16 cellular contexts compared by ENCODE assay signal in genomic region chrX:28550331-28550872, GRCh38. TPM values are rescaled to one million over a fixed set of nuclear protein-coding genes. Genes with fewer than 3 reads are reported as not detected.
DNase-seq lines count a peak whose midpoint lies in the region; ATAC-seq and TF ChIP-seq lines count a peak whose summit lies in the region.
"Had no signal": no experiment of that assay in that cellular context is flagged by ENCODE, and none has a peak within 500 bp of the region (broad histone marks: within the 10 kb centered on the region; RNA-seq: fewer than 3 reads in every experiment).

No MANE protein-coding gene starts in this region.

- H3K79me2 ChIP-seq in Loucy (ENCODE audit: insufficient read depth, low read length): no peaks in the 10 kb centered on the region

- H3K9me3 ChIP-seq in Loucy (ENCODE audit: insufficient read depth, low read depth, low read length): no peaks in the 10 kb centered on the region

- no peak for DNase-seq in neural crest cell (ENCODE audit: low read depth, low spot score)
- no peak for DNase-seq in ureter (ENCODE audit: low spot score)
- no peak for DNase-seq in ecto neural progenitor cell (ENCODE audit: low spot score)
- no peak for DNase-seq in amniotic stem cell (lab: John Stamatoyannopoulos, UW)
- DNase-seq: AML-193; CD4-positive, CD25-positive, alpha-beta regulatory T cell; DMS79 treated with DMSO at 0.1 percent for 48 hours; Kasumi-1; MV-4-11; NCI-H2107; NCI-H748 treated with DMSO at 0.1 percent for 48 hours; SHP77 had no signal

- no peaks in the 10 kb centered on the region for H3K27me3 Mint-ChIP-seq in neural crest cell (ENCODE audit: low read depth)
- H3K27me3 Mint-ChIP-seq: CD4-positive, CD25-positive, alpha-beta regulatory T cell had no signal

- H3K27ac Mint-ChIP-seq in neural crest cell (ENCODE audit: unreplicated experiment): no peak overlapping the region
- H3K27ac Mint-ChIP-seq: CD4-positive, CD25-positive, alpha-beta regulatory T cell had no signal

- no peak overlapping the region for H3K9ac ChIP-seq in Loucy (ENCODE audit: low read depth, low read length, poor library complexity, severe bottlenecking)

- H3K4me2 ChIP-seq in Loucy (ENCODE audit: low read depth, low read length, poor library complexity, severe bottlenecking): no peak overlapping the region

- H3K4me1 ChIP-seq in Loucy (ENCODE audit: insufficient read depth, low read length, poor library complexity, severe bottlenecking): no peaks in the 10 kb centered on the region

- H3K9me3 Mint-ChIP-seq in neural crest cell: peaks cover 2% of the 10 kb centered on the region

- H3K4me3 Mint-ChIP-seq in neural crest cell: no peak overlapping the region
- H3K4me3 Mint-ChIP-seq: CD4-positive, CD25-positive, alpha-beta regulatory T cell had no signal

- H3F3A ChIP-seq in Loucy (ENCODE audit: low read depth): no peaks in the 10 kb centered on the region

- H3K36me3 ChIP-seq in Loucy (ENCODE audit: insufficient read depth, low read length): no peaks in the 10 kb centered on the region

- TF ChIP-seq CTCF in GM12873 (IDR thresholded peaks at IDR 0.05; ENCODE audit: insufficient read depth, low read depth, low read length, missing control alignments) (peak; percentile 30), Loucy (conservative IDR thresholded peaks at IDR 0.05; ENCODE audit: low read length) (0 out of 2 replicates have a peak, but pooled peaks have one; percentile 10), neural crest cell (conservative IDR thresholded peaks at IDR 0.05) (peak; percentile 39)

- H4K20me1 ChIP-seq in Loucy (ENCODE audit: insufficient read depth, low read length, poor library complexity, severe bottlenecking): no peaks in the 10 kb centered on the region

- no peaks in the 10 kb centered on the region for H3K4me1 Mint-ChIP-seq in neural crest cell
- H3K4me1 Mint-ChIP-seq: CD4-positive, CD25-positive, alpha-beta regulatory T cell had no signal

- H3K36me3 Mint-ChIP-seq in neural crest cell (ENCODE audit: low read depth): no peaks in the 10 kb centered on the region
- H3K36me3 Mint-ChIP-seq: CD4-positive, CD25-positive, alpha-beta regulatory T cell had no signal

- H3K27me3 ChIP-seq in Loucy (ENCODE audit: insufficient read depth, low read length, poor library complexity, severe bottlenecking): no peaks in the 10 kb centered on the region

- no peak overlapping the region for H3K4me3 ChIP-seq in Loucy (ENCODE audit: low read length, poor library complexity, severe bottlenecking)

- H2AFZ ChIP-seq in Loucy (ENCODE audit: low read length): no peak overlapping the region

- no peaks in the 10 kb centered on the region for H3K9me2 ChIP-seq in Loucy (replicated peaks; ENCODE audit: low read depth, low read length)

- 0 out of 3 replicates have a peak, but pooled peaks have one; percentile 27 for ATAC-seq in SK-N-SH treated with all-trans-retinoic acid at 6 μM for 48 hours
- ATAC-seq: Panc1 had no signal

TF ChIP-seq in SK-N-SH treated with all-trans-retinoic acid at 6 μM for 48 hours, 23 proteins besides CTCF, POLR2A, EP300 and RAD21:
- no peak for TF ChIP-seq POU6F1 (CRISPR knock-in tag; IDR thresholded peaks at IDR 0.05; ENCODE audit: borderline replicate concordance, low read depth)
- no peak for TF ChIP-seq ZNF70 (CRISPR knock-in tag; IDR thresholded peaks at IDR 0.05)
- no peak for TF ChIP-seq BACH2 (CRISPR knock-in tag; IDR thresholded peaks at IDR 0.05; ENCODE audit: borderline replicate concordance)
- TF ChIP-seq ZC3H10 (CRISPR knock-in tag; IDR thresholded peaks at IDR 0.05): no peak
- TF ChIP-seq RARB (CRISPR knock-in tag; IDR thresholded peaks at IDR 0.05): no peak
- TF ChIP-seq PPARA (CRISPR knock-in tag; IDR thresholded peaks at IDR 0.05; ENCODE audit: borderline replicate concordance): no peak

RNA-seq across cellular contexts. Expression of gene IL1RAPL1, which starts 36.8 kb away (rescaled TPM):
- 2.7 and 2.9 TPM in 2 replicates for total RNA-seq in neural crest cell
- total RNA-seq in ureter: 0.49 TPM
- total RNA-seq: CD4-positive, CD25-positive, alpha-beta regulatory T cell had no signal
